ENCODE assay signal across 1 cellular context in genomic region chr10:58175990-58176910, GRCh38.
TF ChIP-seq lines count a peak whose summit lies in the region.

No MANE protein-coding gene starts in this region.

TF ChIP-seq in GM12878, 131 proteins besides CTCF, POLR2A, EP300 and RAD21 (continued from another document):
- peak; percentile 80 for TF ChIP-seq REST (IDR thresholded peaks at IDR 0.05; ENCODE audit: low read depth, low read length)
